Comparison of ENCODE assay signal across 8 cellular contexts in genomic region chr2:74199871-74200305, GRCh38. TPM values are rescaled to one million over a fixed set of nuclear protein-coding genes. Genes with fewer than 3 reads are reported as not detected.
A peak's percentile ranks its signal among the peaks of the same experiment; 100 is the strongest.
DNase-seq lines count a peak whose midpoint lies in the region; ATAC-seq and TF ChIP-seq lines count a peak whose summit lies in the region.

No MANE protein-coding gene starts in this region.

- H3K4me1 Mint-ChIP-seq in GM23338: peaks cover 43% of the 10 kb centered on the region
- peaks cover 52% of the 10 kb centered on the region for H3K4me1 Mint-ChIP-seq in T-helper 1 cell treated with Interleukin-12 subunit alpha and Interleukin-12 subunit beta and Interleukin-4 antibody, amounts not matched to agents 30 μg/mL and 1 μg/mL, for 36 hours (ENCODE audit: low read depth)
- peaks cover 14% of the 10 kb centered on the region for H3K4me1 Mint-ChIP-seq in progenitor cell of endocrine pancreas (ENCODE audit: low read depth)

- peaks cover 57% of the 10 kb centered on the region for H4K20me1 ChIP-seq in GM23338 (replicated peaks; ENCODE audit: insufficient read depth)

- peaks cover 33% of the 10 kb centered on the region for H3K36me3 ChIP-seq in GM23338 (ENCODE audit: insufficient read depth)

- H3K27me3 ChIP-seq in GM23338 (ENCODE audit: insufficient read depth): no peaks in the 10 kb centered on the region

- H3K27ac Mint-ChIP-seq in GM23338 (peak overlapping the region; percentile 100), progenitor cell of endocrine pancreas (peak overlapping the region; percentile 96)
- peak overlapping the region; percentile 97 for H3K27ac Mint-ChIP-seq in T-helper 1 cell treated with Interleukin-12 subunit alpha and Interleukin-12 subunit beta and Interleukin-4 antibody, amounts not matched to agents 30 μg/mL and 1 μg/mL, for 36 hours

- no peak for DNase-seq in GM23338 (ENCODE audit: low spot score)
- no peak for DNase-seq in epithelial cell of prostate (ENCODE audit: low read depth, low spot score)
- DNase-seq in progenitor cell of endocrine pancreas (ENCODE audit: low spot score, unreplicated experiment): no peak
- no peak for DNase-seq in substantia nigra (lab: John Stamatoyannopoulos, UW)

- peak overlapping the region; percentile 95 for H3K4me3 ChIP-seq in GM23338

- H3K79me2 ChIP-seq in GM23338 (replicated peaks; ENCODE audit: insufficient read depth): peaks cover 64% of the 10 kb centered on the region

- no peaks in the 10 kb centered on the region for H3K9me2 ChIP-seq in GM23338 (ENCODE audit: insufficient read depth)

- H3K36me3 Mint-ChIP-seq in GM23338 (ENCODE audit: low read depth) (peaks cover 62% of the 10 kb centered on the region), progenitor cell of endocrine pancreas (ENCODE audit: insufficient read depth) (no peaks in the 10 kb centered on the region)
- H3K36me3 Mint-ChIP-seq in T-helper 1 cell treated with Interleukin-12 subunit alpha and Interleukin-12 subunit beta and Interleukin-4 antibody, amounts not matched to agents 30 μg/mL and 1 μg/mL, for 36 hours (ENCODE audit: low read depth): peaks cover 26% of the 10 kb centered on the region

- H3K4me2 ChIP-seq in GM23338: peak overlapping the region; percentile 86

- H3K27ac ChIP-seq in GM23338 (ENCODE audit: low read depth): peak overlapping the region; percentile 98
- H3K27ac ChIP-seq in epithelial cell of prostate: peak overlapping the region; percentile 95
- no peak overlapping the region for H3K27ac ChIP-seq in substantia nigra (ENCODE audit: low read depth, low read length, poor library complexity, severe bottlenecking)

- no peak overlapping the region for H2AFZ ChIP-seq in GM23338

- no peaks in the 10 kb centered on the region; the same call in 1 of the 2 replicates for H3F3A ChIP-seq in GM23338 (replicated peaks; ENCODE audit: low read depth)

- H3K27me3 Mint-ChIP-seq in GM23338 (ENCODE audit: insufficient read depth, low read depth, poor library complexity): peaks cover 29% of the 10 kb centered on the region
- no peaks in the 10 kb centered on the region for H3K27me3 Mint-ChIP-seq in T-helper 1 cell treated with Interleukin-12 subunit alpha and Interleukin-12 subunit beta and Interleukin-4 antibody, amounts not matched to agents 30 μg/mL and 1 μg/mL, for 36 hours (ENCODE audit: low read depth)
- H3K27me3 Mint-ChIP-seq in progenitor cell of endocrine pancreas: peaks cover 13% of the 10 kb centered on the region

- ATAC-seq in GM23338 (no peak), HG03439 (IDR thresholded peaks at IDR 0.05; ENCODE audit: unreplicated experiment) (no peak), GM19035 (IDR thresholded peaks at IDR 0.05; ENCODE audit: unreplicated experiment) (no peak), GM19351 (IDR thresholded peaks at IDR 0.05; ENCODE audit: unreplicated experiment) (no peak)

- peak overlapping the region; percentile 99 for H3K4me3 Mint-ChIP-seq in GM23338
- peak overlapping the region; percentile 99 for H3K4me3 Mint-ChIP-seq in T-helper 1 cell treated with Interleukin-12 subunit alpha and Interleukin-12 subunit beta and Interleukin-4 antibody, amounts not matched to agents 30 μg/mL and 1 μg/mL, for 36 hours
- H3K4me3 Mint-ChIP-seq in progenitor cell of endocrine pancreas (ENCODE audit: low read depth): peak overlapping the region; percentile 93

- no peak for TF ChIP-seq CTCF in GM23338 (conservative IDR thresholded peaks at IDR 0.05; ENCODE audit: low read depth in 2 of 2)
- no peak for TF ChIP-seq CTCF in progenitor cell of endocrine pancreas (IDR thresholded peaks at IDR 0.05; ENCODE audit: unreplicated experiment)

- H3K9me3 Mint-ChIP-seq in GM23338: peaks cover 8% of the 10 kb centered on the region; the same call in 2 of the 3 replicates
- H3K9me3 Mint-ChIP-seq in T-helper 1 cell treated with Interleukin-12 subunit alpha and Interleukin-12 subunit beta and Interleukin-4 antibody, amounts not matched to agents 30 μg/mL and 1 μg/mL, for 36 hours: no peaks in the 10 kb centered on the region
- H3K9me3 Mint-ChIP-seq in progenitor cell of endocrine pancreas (ENCODE audit: low read depth): peaks cover 6% of the 10 kb centered on the region

- H3K4me1 ChIP-seq in GM23338 (ENCODE audit: insufficient read depth): peaks cover 47% of the 10 kb centered on the region

TF ChIP-seq in GM23338, 12 proteins besides CTCF, POLR2A, EP300 and RAD21:
- TF ChIP-seq ETS1 (IDR thresholded peaks at IDR 0.05) (no peak), CREB1 (CRISPR knock-in tag; IDR thresholded peaks at IDR 0.05; ENCODE audit: low read depth) (no peak), ZNF114 (CRISPR knock-in tag; IDR thresholded peaks at IDR 0.05) (no peak)
- TF ChIP-seq, protein P1, sequence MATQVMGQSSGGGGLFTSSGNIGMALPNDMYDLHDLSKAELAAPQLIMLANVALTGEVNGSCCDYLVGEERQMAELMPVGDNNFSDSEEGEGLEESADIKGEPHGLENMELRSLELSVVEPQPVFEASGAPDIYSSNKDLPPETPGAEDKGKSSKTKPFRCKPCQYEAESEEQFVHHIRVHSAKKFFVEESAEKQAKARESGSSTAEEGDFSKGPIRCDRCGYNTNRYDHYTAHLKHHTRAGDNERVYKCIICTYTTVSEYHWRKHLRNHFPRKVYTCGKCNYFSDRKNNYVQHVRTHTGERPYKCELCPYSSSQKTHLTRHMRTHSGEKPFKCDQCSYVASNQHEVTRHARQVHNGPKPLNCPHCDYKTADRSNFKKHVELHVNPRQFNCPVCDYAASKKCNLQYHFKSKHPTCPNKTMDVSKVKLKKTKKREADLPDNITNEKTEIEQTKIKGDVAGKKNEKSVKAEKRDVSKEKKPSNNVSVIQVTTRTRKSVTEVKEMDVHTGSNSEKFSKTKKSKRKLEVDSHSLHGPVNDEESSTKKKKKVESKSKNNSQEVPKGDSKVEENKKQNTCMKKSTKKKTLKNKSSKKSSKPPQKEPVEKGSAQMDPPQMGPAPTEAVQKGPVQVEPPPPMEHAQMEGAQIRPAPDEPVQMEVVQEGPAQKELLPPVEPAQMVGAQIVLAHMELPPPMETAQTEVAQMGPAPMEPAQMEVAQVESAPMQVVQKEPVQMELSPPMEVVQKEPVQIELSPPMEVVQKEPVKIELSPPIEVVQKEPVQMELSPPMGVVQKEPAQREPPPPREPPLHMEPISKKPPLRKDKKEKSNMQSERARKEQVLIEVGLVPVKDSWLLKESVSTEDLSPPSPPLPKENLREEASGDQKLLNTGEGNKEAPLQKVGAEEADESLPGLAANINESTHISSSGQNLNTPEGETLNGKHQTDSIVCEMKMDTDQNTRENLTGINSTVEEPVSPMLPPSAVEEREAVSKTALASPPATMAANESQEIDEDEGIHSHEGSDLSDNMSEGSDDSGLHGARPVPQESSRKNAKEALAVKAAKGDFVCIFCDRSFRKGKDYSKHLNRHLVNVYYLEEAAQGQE (IDR thresholded peaks at IDR 0.05; ENCODE audit: unreplicated experiment): no peak

RNA-seq across cellular contexts. Expression of gene MTHFD2, which starts 1.5 kb away (rescaled TPM):
- 281 and 321 TPM in 2 replicates for total RNA-seq in GM23338 (2014; rRNA removed; shearing (Covaris generic))
- polyA plus RNA-seq in GM23338 (2016; fragmentation: Nextera tagmentation; extraction: Ambion mirVana): 279 and 305 TPM in 2 replicates
- total RNA-seq in progenitor cell of endocrine pancreas: 64.9 and 71.2 TPM in 2 replicates

RNA-seq across cellular contexts. Expression of gene MOB1A, which starts 21.2 kb away (rescaled TPM):
- total RNA-seq in GM23338 (2014; rRNA removed; shearing (Covaris generic)): 111 and 130 TPM in 2 replicates
- 33.3 and 36.2 TPM in 2 replicates for polyA plus RNA-seq in GM23338 (2016; fragmentation: Nextera tagmentation; extraction: Ambion mirVana)
- 93.5 and 94.9 TPM in 2 replicates for total RNA-seq in progenitor cell of endocrine pancreas

RNA-seq across cellular contexts. Expression of gene BOLA3, which starts 52.2 kb away (rescaled TPM):
- total RNA-seq in GM23338 (2014; rRNA removed; shearing (Covaris generic)): 36.2 and 89.8 TPM in 2 replicates
- 233 and 235 TPM in 2 replicates for polyA plus RNA-seq in GM23338 (2016; fragmentation: Nextera tagmentation; extraction: Ambion mirVana)
- 23.8 and 24.8 TPM in 2 replicates for total RNA-seq in progenitor cell of endocrine pancreas
